6 cellular contexts compared by ENCODE assay signal in the genomic region with DNA sequence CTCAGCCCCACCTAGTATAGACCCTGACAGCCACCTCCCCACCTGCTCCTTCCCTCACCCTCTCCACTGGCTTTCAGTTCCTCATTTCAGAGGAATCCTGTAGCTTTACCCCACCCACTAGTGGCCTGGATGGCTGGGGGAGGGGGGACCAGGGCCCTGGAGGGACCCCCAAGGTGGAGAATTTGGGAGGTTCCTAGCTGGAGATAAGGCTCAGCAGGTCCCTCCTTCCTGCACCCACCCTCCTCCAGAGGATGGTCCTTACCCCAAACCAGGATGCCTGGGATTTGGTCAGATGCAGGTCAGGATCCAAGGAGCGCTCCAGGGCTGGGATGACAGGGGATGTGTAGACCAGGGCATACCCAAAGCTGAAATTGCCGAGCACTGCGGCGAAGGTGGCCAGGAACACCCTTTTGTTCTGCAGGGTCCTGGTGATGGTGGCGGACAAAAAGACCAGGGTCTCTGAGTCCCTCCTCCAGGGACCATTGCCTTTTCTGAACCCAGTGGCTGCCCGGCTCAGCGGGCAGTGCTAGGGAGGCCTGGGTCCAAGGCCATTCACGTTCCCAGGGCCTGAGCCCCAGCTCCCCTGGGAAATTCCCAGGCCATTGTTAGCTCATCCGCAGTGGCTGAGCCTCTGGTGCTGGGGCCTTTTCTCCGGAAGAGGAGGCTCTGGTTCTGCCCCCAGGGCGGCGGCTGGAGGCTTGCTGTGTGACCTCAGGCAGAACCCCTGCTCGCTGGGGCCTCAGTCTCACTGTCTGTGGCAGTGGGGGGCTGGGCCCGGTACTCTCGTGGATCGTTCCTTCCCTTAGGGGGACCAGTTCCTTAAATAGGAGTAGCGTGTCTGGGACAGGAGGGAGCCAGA. TPM values are rescaled to one million over a fixed set of nuclear protein-coding genes. Genes with fewer than 3 reads are reported as not detected.
DNase-seq lines count a peak whose midpoint lies in the region; ATAC-seq and TF ChIP-seq lines count a peak whose summit lies in the region.

No MANE protein-coding gene starts in this region.

- H3K36me3 ChIP-seq in MG63 (no peaks in the 10 kb centered on the region), endodermal cell (ENCODE audit: control insufficient read depth, insufficient read depth, low read length) (peaks cover 6% of the 10 kb centered on the region), psoas muscle (ENCODE audit: insufficient read depth in 1 of 2, low read depth in 1 of 2) (peaks cover 0 to 15% of the 10 kb centered on the region in 2 donors)

- H3K27me3 ChIP-seq in MG63 (no peaks in the 10 kb centered on the region), endodermal cell (ENCODE audit: control insufficient read depth, insufficient read depth, low read length, poor library complexity, severe bottlenecking) (peaks cover 11% of the 10 kb centered on the region), psoas muscle (ENCODE audit: insufficient read depth in 3 of 3, low read length in 2 of 3) (no peaks in the 10 kb centered on the region)

- H3K9me3 ChIP-seq in MG63 = no peaks in the 10 kb centered on the region
- H3K9me3 ChIP-seq in endodermal cell (ENCODE audit: control insufficient read depth, low read length) = no peaks in the 10 kb centered on the region
- no peaks in the 10 kb centered on the region for H3K9me3 ChIP-seq in psoas muscle

- peaks cover 9% of the 10 kb centered on the region for H3K4me1 ChIP-seq in endodermal cell (ENCODE audit: control insufficient read depth, insufficient read depth, low read length)
- peaks cover 6% of the 10 kb centered on the region for H3K4me1 ChIP-seq in psoas muscle

- 24 to 33% methylated on average over 13 to 17 of the region's 17 CpGs for WGBS in endodermal cell (ENCODE audit: insufficient coverage in 1 of 2, insufficient read length in 1 of 2), 2 experiments
- 34 to 40% (median 35%) methylated on average over 17 of the region's 17 CpGs for WGBS in psoas muscle, 3 donors

- intact Hi-C loops in psoas muscle (cut with DNase I) = loop anchor here (5.0 kb wide), 3 partner anchors 61 to 146 kb away; a partner anchor contains a TSS

- no peak overlapping the region for H3K27ac Mint-ChIP-seq in endodermal cell

- no peaks in the 10 kb centered on the region for H3K9me3 Mint-ChIP-seq in endodermal cell

- peak overlapping the region; percentile 63 for H3K4me3 Mint-ChIP-seq in endodermal cell

- ATAC-seq in GM19438 (IDR thresholded peaks at IDR 0.05; ENCODE audit: low read depth, unreplicated experiment) (peak; percentile 48), psoas muscle (peak in 3 of 4 donors; percentile 17 to 29 (median 23))

- peaks cover 10% of the 10 kb centered on the region for H3K36me3 Mint-ChIP-seq in endodermal cell (ENCODE audit: low read depth)

- peak overlapping the region; percentile 54 for H3K4me3 ChIP-seq in AG09309 (ENCODE audit: control insufficient read depth, low read depth, low read length)
- peak overlapping the region; percentile 41 for H3K4me3 ChIP-seq in MG63
- peak overlapping the region; percentile 79 for H3K4me3 ChIP-seq in endodermal cell (ENCODE audit: low read length)
- H3K4me3 ChIP-seq in psoas muscle = peak overlapping the region; percentile 75

- H3K4me1 Mint-ChIP-seq in endodermal cell = peaks cover 3% of the 10 kb centered on the region

- TF ChIP-seq CTCF in AG09309 (IDR thresholded peaks at IDR 0.05; ENCODE audit: control insufficient read depth, insufficient read depth, low read depth, low read length, missing control alignments) (no peak), endodermal cell (conservative IDR thresholded peaks at IDR 0.05) (no peak), psoas muscle (IDR thresholded peaks at IDR 0.05) (no peak)

- peak overlapping the region; percentile 68 for H3K27ac ChIP-seq in endodermal cell (ENCODE audit: low read depth, low read length)
- peak overlapping the region; percentile 60 for H3K27ac ChIP-seq in psoas muscle

- no peak for DNase-seq in AG09309 (ENCODE audit: low read depth)
- no peak for DNase-seq in MG63
- DNase-seq in endodermal cell = peak; percentile 69
- DNase-seq in psoas muscle = peak in 1 of 2 donors; percentile 58
- DNase-seq in GF-D8 (lab: John Stamatoyannopoulos, UW) = no peak

- peaks cover 19% of the 10 kb centered on the region for H3K27me3 Mint-ChIP-seq in endodermal cell (ENCODE audit: insufficient read depth)

- peak overlapping the region; percentile 67 for H3K9ac ChIP-seq in endodermal cell (ENCODE audit: extremely low read depth, low read length, poor library complexity, severe bottlenecking)

RNA-seq across cellular contexts. Expression of a gene that starts 0.7 kb away (rescaled TPM):
- 3.5 and 7.6 TPM in 2 replicates for total RNA-seq in MG63 (2014; rRNA removed; shearing (Covaris generic); ENCODE audit: low replicate concordance)
- 10 to 100 TPM; 11.6 to 17.7 TPM for total RNA-seq in endodermal cell
- 10.7 TPM for polyA plus RNA-seq in endodermal cell (2013, experiment 1 of 2)
- 10.5 TPM for polyA plus RNA-seq in endodermal cell (2013, experiment 2 of 2)
- 1 to 10 TPM; 1.2 to 2.7 (median 1.7) TPM for total RNA-seq in psoas muscle
- 1 to 10 TPM; 1.3 to 2.2 (median 1.8) TPM for polyA plus RNA-seq in psoas muscle

RNA-seq across cellular contexts. Expression of a gene that starts 18.4 kb away (rescaled TPM):
- total RNA-seq in MG63 (2014; rRNA removed; shearing (Covaris generic); ENCODE audit: low replicate concordance) = 3.9 and 5.6 TPM in 2 replicates
- total RNA-seq in endodermal cell (10 to 100 TPM; 30.6 to 35.0 TPM), psoas muscle (1 to 10 TPM; 2.8 to 9.4 (median 7.2) TPM)
- 26.8 TPM for polyA plus RNA-seq in endodermal cell (2013, experiment 1 of 2)
- 26.0 TPM for polyA plus RNA-seq in endodermal cell (2013, experiment 2 of 2)
- 1 to 10 TPM; 4.4 to 7.4 (median 5.6) TPM for polyA plus RNA-seq in psoas muscle

RNA-seq across cellular contexts. Expression of a gene that starts 46.5 kb away (rescaled TPM):
- not detected in 2 replicates for total RNA-seq in MG63 (2014; rRNA removed; shearing (Covaris generic); ENCODE audit: low replicate concordance)
- not detected for total RNA-seq in endodermal cell
- polyA plus RNA-seq in endodermal cell (2013, experiment 1 of 2) = not detected
- polyA plus RNA-seq in endodermal cell (2013, experiment 2 of 2) = 0.50 TPM
- 1 to 10 TPM in 1 of 4 donors, under 1 TPM in 1, not detected in 2; 0.44 to 4.5 TPM for total RNA-seq in psoas muscle
- under 1 TPM in 2 of 3 donors, not detected in 1; 0.05 to 0.60 TPM for polyA plus RNA-seq in psoas muscle

RNA-seq across cellular contexts. Expression of a gene that starts 56.1 kb away (rescaled TPM):
- total RNA-seq in MG63 (2014; rRNA removed; shearing (Covaris generic); ENCODE audit: low replicate concordance) = 1.1 and 2.0 TPM in 2 replicates
- total RNA-seq in endodermal cell (10 to 100 TPM; 13.5 to 21.7 TPM), psoas muscle (1 to 10 TPM; 2.0 to 6.7 (median 2.5) TPM)
- 9.7 TPM for polyA plus RNA-seq in endodermal cell (2013, experiment 1 of 2)
- polyA plus RNA-seq in endodermal cell (2013, experiment 2 of 2) = 7.6 TPM
- 1 to 10 TPM in 2 of 3 donors, under 1 TPM in 1; 0.73 to 2.6 (median 1.8) TPM for polyA plus RNA-seq in psoas muscle

RNA-seq across cellular contexts. Expression of a gene that starts 56.3 kb away (rescaled TPM):
- total RNA-seq in MG63 (2014; rRNA removed; shearing (Covaris generic); ENCODE audit: low replicate concordance) = 0.10 and 0.72 TPM in 2 replicates
- total RNA-seq in endodermal cell (under 1 TPM; 0.18 to 0.93 TPM), psoas muscle (1 to 10 TPM in 2 of 4 donors, under 1 TPM in 2; 0.34 to 5.4 (median 2.4) TPM)
- polyA plus RNA-seq in endodermal cell (2013, experiment 1 of 2) = 2.2 TPM
- 3.0 TPM for polyA plus RNA-seq in endodermal cell (2013, experiment 2 of 2)
- under 1 TPM; 0.21 to 0.75 (median 0.29) TPM for polyA plus RNA-seq in psoas muscle
